17 cellular contexts compared by ENCODE assay signal in genomic region chr3:37290551-37290950, GRCh38. TPM values are rescaled to one million over a fixed set of nuclear protein-coding genes. Genes with fewer than 3 reads are reported as not detected.
DNase-seq lines count a peak whose midpoint lies in the region; ATAC-seq, FAIRE-seq and TF ChIP-seq lines count a peak whose summit lies in the region.
"Had no signal": no experiment of that assay in that cellular context is flagged by ENCODE, and none has a peak within 500 bp of the region (broad histone marks: within the 10 kb centered on the region; RNA-seq: fewer than 3 reads in every experiment).

No MANE protein-coding gene starts in this region.

- no peak for TF ChIP-seq CTCF in SK-N-SH (IDR thresholded peaks at IDR 0.05)
- TF ChIP-seq CTCF in fibroblast of lung (conservative IDR thresholded peaks at IDR 0.05 in 1 of 2, IDR thresholded peaks at IDR 0.05 in 1 of 2; ENCODE audit: low read depth in 1 of 2, low read length in 2 of 2) = no peak
- no peak for TF ChIP-seq CTCF in psoas muscle (IDR thresholded peaks at IDR 0.05)

- H3K4me3 ChIP-seq in SK-N-SH (ENCODE audit: low read depth in 2 of 2, low read length in 1 of 2) (no peak overlapping the region), fibroblast of lung (replicated peaks in 1 of 4; ENCODE audit: control extremely low read depth in 1 of 4, insufficient read depth in 1 of 4, low read depth in 3 of 4, low read length in 4 of 4) (no peak overlapping the region), psoas muscle (no peak overlapping the region)
- H3K4me3 ChIP-seq: left ventricle myocardium inferior, MG63 had no signal

- no peak overlapping the region for H3K27ac Mint-ChIP-seq in activated T-helper 2 cell treated with anti-CD3 and anti-CD28 coated beads, Interferon-gamma antibody, Interleukin-2, Interleukin-4, amounts not matched to agents 10 μg/mL and 5 μg/mL and 100 μg/mL, durations not matched to agents 14 hours and 24 hours and 36 hours
- H3K27ac Mint-ChIP-seq: activated CD4-positive, alpha-beta T cell treated with anti-CD3 and anti-CD28 coated beads, Interleukin-2, amount 10 ng/mL, durations not matched to agents 24 days and 14 days; activated T-cell treated with anti-CD3 and anti-CD28 coated beads, Interleukin-2, amount 50 U/mL, for 24 hours; nephron progenitor cell had no signal

- H3F3A ChIP-seq in SK-N-SH (replicated peaks; ENCODE audit: insufficient read depth) = peaks cover 39% of the 10 kb centered on the region

- H3K9ac ChIP-seq in SK-N-SH (peak overlapping the region; percentile 48; the same call in 1 of the 2 replicates), fibroblast of lung (ENCODE audit: insufficient read depth, low read length) (no peak overlapping the region)

- peak; percentile 93 for FAIRE-seq in H54 (lab: Jason Lieb, UNC)

- H3K4me2 ChIP-seq in SK-N-SH = peak overlapping the region; percentile 40; the same call in 1 of the 2 replicates
- H3K4me2 ChIP-seq in fibroblast of lung (ENCODE audit: extremely low read depth, insufficient read depth, low read length) = no peak overlapping the region

- TF ChIP-seq RAD21 in SK-N-SH (IDR thresholded peaks at IDR 0.05; ENCODE audit: low read length) = no peak

- H3K4me1 ChIP-seq in SK-N-SH (ENCODE audit: control insufficient read depth in 1 of 2, insufficient read depth in 2 of 2, low read depth in 1 of 2, low read length in 1 of 2) (peaks cover 0 to 41% of the 10 kb centered on the region in 2 experiments; a peak in 3 of 4 replicates), fibroblast of lung (ENCODE audit: control insufficient read depth, extremely low read depth, insufficient read depth, low read length) (no peaks in the 10 kb centered on the region), psoas muscle (peaks cover 11% of the 10 kb centered on the region)

- no peaks in the 10 kb centered on the region for H3K9me3 ChIP-seq in SK-N-SH
- no peaks in the 10 kb centered on the region for H3K9me3 ChIP-seq in fibroblast of lung (ENCODE audit: control insufficient read depth, insufficient read depth, low read depth, low read length)
- no peaks in the 10 kb centered on the region for H3K9me3 ChIP-seq in psoas muscle
- H3K9me3 ChIP-seq: left ventricle myocardium inferior, MG63 had no signal

- H3K36me3 ChIP-seq in SK-N-SH (replicated peaks in 1 of 2; ENCODE audit: control insufficient read depth in 1 of 2, insufficient read depth in 2 of 2, low read length in 1 of 2) = peaks cover 19 to 32% of the 10 kb centered on the region in 2 experiments
- H3K36me3 ChIP-seq in fibroblast of lung (ENCODE audit: control insufficient read depth, insufficient read depth, low read length) = peaks cover 1% of the 10 kb centered on the region
- peaks cover 0 to 74% of the 10 kb centered on the region in 2 donors for H3K36me3 ChIP-seq in psoas muscle (ENCODE audit: insufficient read depth in 1 of 2, low read depth in 1 of 2)

- H3K27me3 Mint-ChIP-seq in activated T-helper 2 cell treated with anti-CD3 and anti-CD28 coated beads, Interferon-gamma antibody, Interleukin-2, Interleukin-4, amounts not matched to agents 10 μg/mL and 5 μg/mL and 100 μg/mL, durations not matched to agents 14 hours and 24 hours and 36 hours (ENCODE audit: low read depth) = no peaks in the 10 kb centered on the region
- H3K27me3 Mint-ChIP-seq: activated CD4-positive, alpha-beta T cell treated with anti-CD3 and anti-CD28 coated beads, Interleukin-2, amount 10 ng/mL, durations not matched to agents 24 days and 14 days; activated T-cell treated with anti-CD3 and anti-CD28 coated beads, Interleukin-2, amount 50 U/mL, for 24 hours had no signal

- no peak overlapping the region for H3K4me3 Mint-ChIP-seq in activated T-helper 2 cell treated with anti-CD3 and anti-CD28 coated beads, Interferon-gamma antibody, Interleukin-2, Interleukin-4, amounts not matched to agents 10 μg/mL and 5 μg/mL and 100 μg/mL, durations not matched to agents 14 hours and 24 hours and 36 hours (ENCODE audit: low read depth)
- H3K4me3 Mint-ChIP-seq: activated CD4-positive, alpha-beta T cell treated with anti-CD3 and anti-CD28 coated beads, Interleukin-2, amount 10 ng/mL, durations not matched to agents 24 days and 14 days; activated T-cell treated with anti-CD3 and anti-CD28 coated beads, Interleukin-2, amount 50 U/mL, for 24 hours; nephron progenitor cell had no signal

- 62% methylated on average over 3 of the region's 3 CpGs for WGBS in SK-N-SH (ENCODE audit: low lambda C conversion rate)
- whole genome bisulfite sequencing in psoas muscle, 3 donors = 89 to 96% (median 95%) methylated on average over 3 of the region's 3 CpGs

- H3K27me3 ChIP-seq in SK-N-SH (ENCODE audit: insufficient read depth) = no peaks in the 10 kb centered on the region
- H3K27me3 ChIP-seq in fibroblast of lung (ENCODE audit: control insufficient read depth, insufficient read depth, low read length) = no peaks in the 10 kb centered on the region
- H3K27me3 ChIP-seq in psoas muscle (ENCODE audit: insufficient read depth in 3 of 3, low read length in 2 of 3) = no peaks in the 10 kb centered on the region
- H3K27me3 ChIP-seq: MG63 had no signal

- H3K9me3 Mint-ChIP-seq in activated T-helper 2 cell treated with anti-CD3 and anti-CD28 coated beads, Interferon-gamma antibody, Interleukin-2, Interleukin-4, amounts not matched to agents 10 μg/mL and 5 μg/mL and 100 μg/mL, durations not matched to agents 14 hours and 24 hours and 36 hours = no peaks in the 10 kb centered on the region
- H3K9me3 Mint-ChIP-seq: activated CD4-positive, alpha-beta T cell treated with anti-CD3 and anti-CD28 coated beads, Interleukin-2, amount 10 ng/mL, durations not matched to agents 24 days and 14 days; activated T-cell treated with anti-CD3 and anti-CD28 coated beads, Interleukin-2, amount 50 U/mL, for 24 hours; nephron progenitor cell had no signal

- TF ChIP-seq POLR2A in H54 (IDR thresholded peaks at IDR 0.05; ENCODE audit: low read depth, low read length) = no peak

- no peaks in the 10 kb centered on the region for H3K9me2 ChIP-seq in SK-N-SH

- POLR2A ChIA-PET in SK-N-SH (lab: Yijun Ruan, JAX) = no interaction called here

- ATAC-seq in psoas muscle = no peak
- ATAC-seq in GM19467 (IDR thresholded peaks at IDR 0.05; ENCODE audit: unreplicated experiment) = no peak

- H2AFZ ChIP-seq in SK-N-SH (ENCODE audit: low read depth) (no peak overlapping the region), fibroblast of lung (ENCODE audit: low read length) (no peak overlapping the region)

- H3K4me1 Mint-ChIP-seq in activated T-helper 2 cell treated with anti-CD3 and anti-CD28 coated beads, Interferon-gamma antibody, Interleukin-2, Interleukin-4, amounts not matched to agents 10 μg/mL and 5 μg/mL and 100 μg/mL, durations not matched to agents 14 hours and 24 hours and 36 hours (ENCODE audit: low read depth) = peaks cover 12% of the 10 kb centered on the region
- H3K4me1 Mint-ChIP-seq: nephron progenitor cell had no signal

- DNase-seq in H54 (ENCODE audit: insufficient read length, low spot score) = no peak
- no peak for DNase-seq in SK-N-SH
- DNase-seq in fibroblast of lung (ENCODE audit: low read depth in 2 of 2) = peak; percentile 36 to 80
- DNase-seq in psoas muscle = no peak
- no peak for DNase-seq in NCI-H748 treated with DMSO at 0.1 percent for 48 hours (lab: John Stamatoyannopoulos, UW)
- DNase-seq in superior temporal gyrus (ENCODE audit: extremely low spot score) = no peak
- DNase-seq in activated T-helper 2 cell treated with anti-CD3 and anti-CD28 coated beads, Interferon-gamma antibody, Interleukin-2, Interleukin-4, amounts not matched to agents 10 μg/mL and 5 μg/mL and 100 μg/mL, durations not matched to agents 14 hours and 24 hours and 36 hours (ENCODE audit: low spot score) = no peak
- DNase-seq: activated CD4-positive, alpha-beta T cell treated with anti-CD3 and anti-CD28 coated beads, Interleukin-2, amount 10 ng/mL, durations not matched to agents 24 days and 14 days; activated T-cell treated with anti-CD3 and anti-CD28 coated beads, Interleukin-2, amount 50 U/mL, for 24 hours; cortex of kidney; GF-D8; left ventricle myocardium inferior; MG63; NCI-H2171; nephron progenitor cell; T-helper 1 cell had no signal

- H4K20me1 ChIP-seq in SK-N-SH (ENCODE audit: insufficient read depth) (no peaks in the 10 kb centered on the region), fibroblast of lung (ENCODE audit: control insufficient read depth, extremely low read depth, insufficient read depth, low read length) (no peaks in the 10 kb centered on the region)

- peaks cover 51% of the 10 kb centered on the region for H3K36me3 Mint-ChIP-seq in activated T-helper 2 cell treated with anti-CD3 and anti-CD28 coated beads, Interferon-gamma antibody, Interleukin-2, Interleukin-4, amounts not matched to agents 10 μg/mL and 5 μg/mL and 100 μg/mL, durations not matched to agents 14 hours and 24 hours and 36 hours (ENCODE audit: low read depth)

- CTCF ChIA-PET in SK-N-SH (lab: Yijun Ruan, JAX) = no interaction called here

- H3K79me2 ChIP-seq in SK-N-SH (ENCODE audit: insufficient read depth) (peaks cover 11% of the 10 kb centered on the region; the same call in 1 of the 2 replicates), fibroblast of lung (ENCODE audit: control insufficient read depth, insufficient read depth, low read length) (no peaks in the 10 kb centered on the region)

- intact Hi-C loops in psoas muscle (cut with DNase I) = no loop called here
- intact Hi-C loops in activated T-helper 2 cell treated with anti-CD3 and anti-CD28 coated beads, Interferon-gamma antibody, Interleukin-2, Interleukin-4, amounts not matched to agents 10 μg/mL and 5 μg/mL and 100 μg/mL, durations not matched to agents 14 hours and 24 hours and 36 hours (cut with micrococcal nuclease) = no loop called here

- TF ChIP-seq EP300 in SK-N-SH (IDR thresholded peaks at IDR 0.05; ENCODE audit: borderline replicate concordance in 1 of 2, low read depth in 1 of 2, low read length in 1 of 2) = no peak

- H3K27ac ChIP-seq in SK-N-SH (ENCODE audit: low read depth in 2 of 2, low read length in 1 of 2) (peak overlapping the region; percentile 56 to 87; a peak in 3 of 4 replicates), fibroblast of lung (ENCODE audit: insufficient read depth, low read length) (peak overlapping the region; percentile 18), psoas muscle (peak overlapping the region; percentile 34)
- H3K27ac ChIP-seq: left ventricle myocardium inferior had no signal

TF ChIP-seq in SK-N-SH, 30 proteins besides CTCF, POLR2A, EP300 and RAD21 (continues in another document):
- peak; percentile 27; the same call in 1 of the 2 replicates for TF ChIP-seq FOSL2 (IDR thresholded peaks at IDR 0.05; ENCODE audit: borderline replicate concordance, low read depth)
- TF ChIP-seq TCF12 (IDR thresholded peaks at IDR 0.05) = no peak

RNA-seq across cellular contexts. Expression of gene GOLGA4, which starts 47.5 kb away (rescaled TPM):
- polyA plus RNA-seq in SK-N-SH (2012; rRNA removed) (5.4 and 6.8 TPM in 2 replicates), fibroblast of lung (35.9 and 48.0 TPM in 2 replicates), psoas muscle (100 to 1,000 TPM in 1 of 3 donors, 10 to 100 TPM in 2; 68.8 to 228 (median 99.0) TPM)
- polyA plus RNA-seq in SK-N-SH (2012; cell fraction: cytosol; rRNA removed) = 8.6 and 13.1 TPM in 2 replicates
- polyA plus RNA-seq in SK-N-SH (2012; cell fraction: nucleus; rRNA removed) = 4.0 and 7.2 TPM in 2 replicates
- total RNA-seq in fibroblast of lung (73.4 and 95.1 TPM in 2 replicates), psoas muscle (100 to 1,000 TPM; 149 to 315 (median 218) TPM)
- 37.5 and 47.9 TPM in 2 replicates for polyA plus RNA-seq in fibroblast of lung (2012)
- 10.5 and 12.5 TPM in 2 replicates for polyA minus RNA-seq in fibroblast of lung (ENCODE audit: low replicate concordance)
- total RNA-seq in activated T-helper 2 cell treated with anti-CD3 and anti-CD28 coated beads, Interferon-gamma antibody, Interleukin-2, Interleukin-4, amounts not matched to agents 10 μg/mL and 5 μg/mL and 100 μg/mL, durations not matched to agents 14 hours and 24 hours and 36 hours = 40.0 and 41.4 TPM in 2 replicates

Comparison
In these comparisons a context has a peak if more than half of its experiments do, and no peak if none do; other contexts are left out.
1. DNase-seq: peak in fibroblast of lung (2 of 2); none in H54 (single experiment), SK-N-SH (single experiment), psoas muscle (0 of 2), NCI-H748 treated with DMSO at 0.1 percent for 48 hours (single experiment), superior temporal gyrus (single experiment) and activated T-helper 2 cell treated with anti-CD3 and anti-CD28 coated beads, Interferon-gamma antibody, Interleukin-2, Interleukin-4, amounts not matched to agents 10 μg/mL and 5 μg/mL and 100 μg/mL, durations not matched to agents 14 hours and 24 hours and 36 hours (single experiment).
2. H3K27ac ChIP-seq: peak in every context shown above with its lines; median percentile 72 in SK-N-SH; 34 in psoas muscle; 18 in fibroblast of lung.